In genomic region chr9:130740218-130741023, GRCh38 we compare ENCODE assay signal across 25 cellular contexts.
"Had no signal": no experiment of that assay in that cellular context is flagged by ENCODE, and none has a peak within 500 bp of the region (broad histone marks: within the 10 kb centered on the region; RNA-seq: fewer than 3 reads in every experiment).

No MANE protein-coding gene starts in this region.

- H3K27ac ChIP-seq: left lung, neutrophil, ovary, psoas muscle, right atrium auricular region, skin epidermis, stomach, suprapubic skin, tibial nerve, WERI-Rb-1 had no signal

- DNase-seq: activated CD4-positive, alpha-beta T cell treated with anti-CD3 and anti-CD28 coated beads, Interleukin-2, amount 10 ng/mL, durations not matched to agents 7 days and 5 days; activated CD4-positive, CD25-positive, alpha-beta regulatory T cell treated with anti-CD3 and anti-CD28 coated beads, Interleukin-2, amount 50 U/mL, for 72 hours; activated CD8-positive, alpha-beta memory T cell treated with anti-CD3 and anti-CD28 coated beads, Interleukin-2, amount 10 ng/mL, durations not matched to agents 7 days and 5 days; activated CD8-positive, alpha-beta T cell treated with anti-CD3 and anti-CD28 coated beads for 36 hours; activated gamma-delta T cell; activated T-cell treated with anti-CD3 and anti-CD28 coated beads for 4 hours; aorta; central memory CD4-positive, alpha-beta T cell; dermis blood vessel endothelial cell; effector memory CD4-positive, alpha-beta T cell; foreskin melanocyte; kidney; left lung; ovary; psoas muscle; stimulated activated CD4-positive, alpha-beta T cell treated with anti-CD3 and anti-CD28 coated beads, Interleukin-2, amount 100 ng/mL, for 24 hours; stomach; WERI-Rb-1 had no signal

- H3K27me3 ChIP-seq: left lung, neutrophil, ovary, right atrium auricular region, stomach, suprapubic skin, tibial nerve had no signal

- H3K36me3 ChIP-seq: left lung, neutrophil, ovary, right atrium auricular region, stomach, suprapubic skin, tibial nerve, WERI-Rb-1 had no signal

- ATAC-seq: activated CD8-positive, alpha-beta memory T cell treated with anti-CD3 and anti-CD28 coated beads, Interleukin-2, amount 10 ng/mL, durations not matched to agents 7 days and 5 days; activated CD8-positive, alpha-beta T cell treated with anti-CD3 and anti-CD28 coated beads for 36 hours; esophagus mucosa; left lung; psoas muscle; stimulated activated effector memory CD8-positive, alpha-beta T cell treated with anti-CD3 and anti-CD28 coated beads, Interleukin-12 subunit alpha, Interleukin-12 subunit beta, amount 100 ng/mL, for 72 hours had no signal

- H3K4me3 ChIP-seq: left lung, ovary, psoas muscle, right atrium auricular region, skin epidermis, stomach, suprapubic skin, tibial nerve had no signal

- H3K9me3 ChIP-seq: left lung, neutrophil, ovary, psoas muscle, right atrium auricular region, stomach, suprapubic skin, tibial nerve had no signal

- H3K4me1 ChIP-seq: left lung, psoas muscle, suprapubic skin, tibial nerve had no signal
